ENCODE assay signal across 1 cellular context in genomic region chr5:132487841-132488555, GRCh38.
TF ChIP-seq lines count a peak whose summit lies in the region.

No MANE protein-coding gene starts in this region.

TF ChIP-seq in liver, 16 proteins besides CTCF, POLR2A, EP300 and RAD21 (continued from another document):
- TF ChIP-seq ZBTB33 (IDR thresholded peaks at IDR 0.05) (no peak), FOXA2 (IDR thresholded peaks at IDR 0.05) (no peak), FOXA1 (IDR thresholded peaks at IDR 0.05) (no peak), ATF3 (IDR thresholded peaks at IDR 0.05) (no peak), REST (IDR thresholded peaks at IDR 0.05) (no peak)
